Comparison of ENCODE assay signal across 25 cellular contexts in genomic region chr11:59271811-59272327, GRCh38. TPM values are rescaled to one million over a fixed set of nuclear protein-coding genes. Genes with fewer than 3 reads are reported as not detected.
A peak's percentile ranks its signal among the peaks of the same experiment; 100 is the strongest.
DNase-seq lines count a peak whose midpoint lies in the region; ATAC-seq and TF ChIP-seq lines count a peak whose summit lies in the region.
"Had no signal": no experiment of that assay in that cellular context is flagged by ENCODE, and none has a peak within 500 bp of the region (broad histone marks: within the 10 kb centered on the region; RNA-seq: fewer than 3 reads in every experiment).

No MANE protein-coding gene starts in this region.

- peak; percentile 1 for DNase-seq in AG08396 (ENCODE audit: low spot score)
- no peak for DNase-seq in Calu3
- DNase-seq in naive B cell, result no peak
- DNase-seq in G401 (ENCODE audit: low spot score), result no peak
- no peak for DNase-seq in middle frontal gyrus (ENCODE audit: extremely low spot score, low spot score)
- DNase-seq in medulla oblongata (ENCODE audit: extremely low spot score), result no peak
- DNase-seq in osteocyte (ENCODE audit: extremely low spot score, unreplicated experiment), result no peak
- DNase-seq: activated CD4-positive, alpha-beta T cell treated with anti-CD3 and anti-CD28 coated beads, Interleukin-2, amount 10 ng/mL, durations not matched to agents 7 days and 5 days; C1 segment of cervical spinal cord; effector CD8-positive, alpha-beta T cell; esophagus squamous epithelium; gastrocnemius medialis; GF-D8; hypothalamus; islet precursor cell; lower lobe of right lung; NCI-H2081; retina; SJCRH30; upper lobe of right lung had no signal

- H3K9me3 Mint-ChIP-seq in Calu3 (ENCODE audit: low read depth, unreplicated experiment) (no peaks in the 10 kb centered on the region), naive B cell (peaks cover 0 to 9% (median under 1%) of the 10 kb centered on the region in 7 donors), osteocyte (ENCODE audit: unreplicated experiment) (peaks cover under 1% of the 10 kb centered on the region)

- H3K36me3 Mint-ChIP-seq in Calu3 (ENCODE audit: insufficient read depth, unreplicated experiment) (peaks cover 8% of the 10 kb centered on the region), naive B cell (peaks cover 11 to 20% of the 10 kb centered on the region in 2 donors), osteocyte (ENCODE audit: unreplicated experiment) (no peaks in the 10 kb centered on the region)
- H3K36me3 Mint-ChIP-seq: activated naive CD8-positive, alpha-beta T cell had no signal

- CTCF ChIA-PET in Calu3 (lab: Charles Lee), result interaction anchor here (2.3 kb wide), 1 partner anchor 9 kb away, joined by 11 read pairs; no protein-coding TSS in a partner anchor

- H3K4me1 Mint-ChIP-seq in Calu3 (ENCODE audit: low read depth, unreplicated experiment), result peaks cover 66% of the 10 kb centered on the region
- H3K4me1 Mint-ChIP-seq in naive B cell, result peaks cover 89 to 100% (median 100%) of the 10 kb centered on the region in 3 donors
- no peaks in the 10 kb centered on the region for H3K4me1 Mint-ChIP-seq in osteocyte (ENCODE audit: unreplicated experiment)

- no TSS peak for BruUV-seq in Calu3 (replicated peaks; lab: Mats Ljungman, UMichigan)

- intact Hi-C loops in Calu3 (cut with micrococcal nuclease; ENCODE audit: unreplicated experiment), result no loop called here

- H3K27me3 Mint-ChIP-seq in Calu3 (ENCODE audit: unreplicated experiment) (no peaks in the 10 kb centered on the region), naive B cell (no peaks in the 10 kb centered on the region), osteocyte (ENCODE audit: unreplicated experiment) (peaks cover 30% of the 10 kb centered on the region)
- H3K27me3 Mint-ChIP-seq: activated CD4-positive, alpha-beta T cell treated with anti-CD3 and anti-CD28 coated beads, Interleukin-2, amount 10 ng/mL, durations not matched to agents 7 days and 5 days; activated naive CD8-positive, alpha-beta T cell had no signal

- H3K4me3 Mint-ChIP-seq in Calu3 (ENCODE audit: low read depth, unreplicated experiment), result no peak overlapping the region
- H3K4me3 Mint-ChIP-seq in naive B cell, result peak overlapping the region in 7 of 8 donors; percentile 44 to 90 (median 82)
- no peak overlapping the region for H3K4me3 Mint-ChIP-seq in osteocyte (ENCODE audit: unreplicated experiment)
- H3K4me3 Mint-ChIP-seq: activated CD4-positive, alpha-beta T cell treated with anti-CD3 and anti-CD28 coated beads, Interleukin-2, amount 10 ng/mL, durations not matched to agents 7 days and 5 days; activated naive CD8-positive, alpha-beta T cell had no signal

- no peak for ATAC-seq in naive B cell (ENCODE audit: low read depth in 2 of 2)
- ATAC-seq: gastrocnemius medialis, lower lobe of right lung, upper lobe of right lung had no signal

- in situ Hi-C loops in G401 (cut with HindIII; ENCODE audit: low sequenced_read_pairs), result no loop called here

- no peak for TF ChIP-seq CTCF in Calu3 (IDR thresholded peaks at IDR 0.05; ENCODE audit: unreplicated experiment)
- TF ChIP-seq CTCF in osteocyte (IDR thresholded peaks at IDR 0.05), result no peak

- H3K27ac Mint-ChIP-seq in Calu3 (ENCODE audit: unreplicated experiment) (peak overlapping the region; percentile 64), naive B cell (peak overlapping the region; percentile 99 to 100 (median 100)), osteocyte (ENCODE audit: unreplicated experiment) (no peak overlapping the region)
- H3K27ac Mint-ChIP-seq: activated naive CD8-positive, alpha-beta T cell had no signal

- TF ChIP-seq POLR2A in Raji (IDR thresholded peaks at IDR 0.05; ENCODE audit: insufficient read depth, low read depth, low read length), result peak; percentile 40; the same call in 1 of the 2 replicates

RNA-seq across cellular contexts. Expression of gene MPEG1, which starts 59.1 kb away (rescaled TPM):
- total RNA-seq in Calu3 (2022), result not detected in 2 replicates
- 10 to 100 TPM; 40.6 to 96.5 (median 79.1) TPM for polyA plus RNA-seq in naive B cell (ENCODE audit: low read depth in 6 of 6)
- total RNA-seq in G401 (2014; rRNA removed; shearing (Covaris generic)), result not detected in 2 replicates
- total RNA-seq in osteocyte, result not detected in 2 replicates
- total RNA-seq: A673; activated CD4-positive, alpha-beta T cell treated with anti-CD3 and anti-CD28 coated beads, Interleukin-2, amount 10 ng/mL, durations not matched to agents 7 days and 5 days; chondrocyte; SJCRH30; T-helper 1 cell treated with Interleukin-12 subunit alpha and Interleukin-12 subunit beta and Interleukin-4 antibody, amounts not matched to agents 30 ng/mL and 1 ng/mL, for 36 hours had no signal

Comparison
In these comparisons a context has a peak if more than half of its experiments do, and no peak if none do; other contexts are left out.
1. H3K4me3 Mint-ChIP-seq: peak in naive B cell (7 of 8); none in Calu3 (single experiment) and osteocyte (single experiment).